In the genomic region with DNA sequence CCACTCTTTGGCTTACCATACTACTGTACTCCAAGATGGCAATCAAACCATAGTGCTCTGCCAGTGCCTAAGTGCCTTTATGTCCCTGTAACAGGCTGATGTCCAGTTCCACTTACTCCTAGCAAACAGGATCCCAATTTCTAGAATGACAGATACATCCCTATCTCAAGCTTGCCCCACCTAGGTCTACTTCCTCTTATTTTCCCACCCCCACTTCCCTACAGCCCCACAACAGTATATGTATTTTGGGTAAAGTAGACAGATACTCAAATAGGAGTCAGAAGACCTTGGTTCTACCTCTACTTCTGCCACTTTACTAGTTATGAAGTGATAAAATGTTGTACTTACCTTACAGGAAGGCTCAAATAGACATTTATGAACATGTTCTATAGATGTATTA, we compare ENCODE assay signal across 2 cellular contexts.
TF ChIP-seq lines count a peak whose summit lies in the region.

No MANE protein-coding gene starts in this region.

TF ChIP-seq in A549, 52 proteins besides CTCF, POLR2A, EP300 and RAD21 (continued from another document):
- TF ChIP-seq, protein P1, sequence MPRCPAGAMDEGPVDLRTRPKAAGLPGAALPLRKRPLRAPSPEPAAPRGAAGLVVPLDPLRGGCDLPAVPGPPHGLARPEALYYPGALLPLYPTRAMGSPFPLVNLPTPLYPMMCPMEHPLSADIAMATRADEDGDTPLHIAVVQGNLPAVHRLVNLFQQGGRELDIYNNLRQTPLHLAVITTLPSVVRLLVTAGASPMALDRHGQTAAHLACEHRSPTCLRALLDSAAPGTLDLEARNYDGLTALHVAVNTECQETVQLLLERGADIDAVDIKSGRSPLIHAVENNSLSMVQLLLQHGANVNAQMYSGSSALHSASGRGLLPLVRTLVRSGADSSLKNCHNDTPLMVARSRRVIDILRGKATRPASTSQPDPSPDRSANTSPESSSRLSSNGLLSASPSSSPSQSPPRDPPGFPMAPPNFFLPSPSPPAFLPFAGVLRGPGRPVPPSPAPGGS (IDR thresholded peaks at IDR 0.05): no peak
- no peak for TF ChIP-seq CHD2 (IDR thresholded peaks at IDR 0.05; ENCODE audit: low read length, partially characterized antibody)

TF ChIP-seq in HCT116, 20 proteins besides CTCF, POLR2A, EP300 and RAD21 (continued from another document):
- TF ChIP-seq YY1 (IDR thresholded peaks at IDR 0.05; ENCODE audit: extremely low read depth, insufficient replicate concordance, low read depth, low read length): no peak
- TF ChIP-seq CBX3 (IDR thresholded peaks at IDR 0.05; ENCODE audit: low read depth): no peak
- TF ChIP-seq, protein P2, sequence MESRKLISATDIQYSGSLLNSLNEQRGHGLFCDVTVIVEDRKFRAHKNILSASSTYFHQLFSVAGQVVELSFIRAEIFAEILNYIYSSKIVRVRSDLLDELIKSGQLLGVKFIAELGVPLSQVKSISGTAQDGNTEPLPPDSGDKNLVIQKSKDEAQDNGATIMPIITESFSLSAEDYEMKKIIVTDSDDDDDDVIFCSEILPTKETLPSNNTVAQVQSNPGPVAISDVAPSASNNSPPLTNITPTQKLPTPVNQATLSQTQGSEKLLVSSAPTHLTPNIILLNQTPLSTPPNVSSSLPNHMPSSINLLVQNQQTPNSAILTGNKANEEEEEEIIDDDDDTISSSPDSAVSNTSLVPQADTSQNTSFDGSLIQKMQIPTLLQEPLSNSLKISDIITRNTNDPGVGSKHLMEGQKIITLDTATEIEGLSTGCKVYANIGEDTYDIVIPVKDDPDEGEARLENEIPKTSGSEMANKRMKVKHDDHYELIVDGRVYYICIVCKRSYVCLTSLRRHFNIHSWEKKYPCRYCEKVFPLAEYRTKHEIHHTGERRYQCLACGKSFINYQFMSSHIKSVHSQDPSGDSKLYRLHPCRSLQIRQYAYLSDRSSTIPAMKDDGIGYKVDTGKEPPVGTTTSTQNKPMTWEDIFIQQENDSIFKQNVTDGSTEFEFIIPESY (IDR thresholded peaks at IDR 0.05; ENCODE audit: extremely low read depth, insufficient replicate concordance, low read length): no peak
- no peak for TF ChIP-seq POLR2AphosphoS5 (IDR thresholded peaks at IDR 0.05; ENCODE audit: low read depth, low read length)
- TF ChIP-seq, protein P3, sequence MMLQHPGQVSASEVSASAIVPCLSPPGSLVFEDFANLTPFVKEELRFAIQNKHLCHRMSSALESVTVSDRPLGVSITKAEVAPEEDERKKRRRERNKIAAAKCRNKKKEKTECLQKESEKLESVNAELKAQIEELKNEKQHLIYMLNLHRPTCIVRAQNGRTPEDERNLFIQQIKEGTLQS (IDR thresholded peaks at IDR 0.05): no peak
- TF ChIP-seq TCF7L2 (IDR thresholded peaks at IDR 0.05; ENCODE audit: borderline replicate concordance, extremely low read depth, insufficient read depth, insufficient read length): no peak
